Comparison of ENCODE assay signal across 30 cellular contexts in the genomic region with DNA sequence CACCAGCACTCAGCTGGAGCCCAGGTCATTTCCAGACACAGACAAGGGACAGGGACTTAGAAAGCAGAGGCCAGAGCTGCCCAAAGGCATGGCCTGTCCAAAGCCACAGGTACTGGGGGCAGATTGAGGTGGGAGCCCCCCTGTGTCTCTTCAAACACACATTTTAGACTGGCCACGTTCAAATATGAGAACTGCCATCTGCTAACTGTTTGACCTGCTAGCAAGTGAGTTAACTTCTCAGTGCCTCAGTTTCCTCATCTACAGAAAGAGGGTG. TPM values are rescaled to one million over a fixed set of nuclear protein-coding genes. Genes with fewer than 3 reads are reported as not detected.
DNase-seq lines count a peak whose midpoint lies in the region; ATAC-seq and TF ChIP-seq lines count a peak whose summit lies in the region.
"Had no signal": no experiment of that assay in that cellular context is flagged by ENCODE, and none has a peak within 500 bp of the region (broad histone marks: within the 10 kb centered on the region; RNA-seq: fewer than 3 reads in every experiment).

No MANE protein-coding gene starts in this region.

- no peaks in the 10 kb centered on the region for H3K9me3 ChIP-seq in HEK293 (ENCODE audit: control insufficient read depth, insufficient read depth, low read depth, low read length)
- H3K9me3 ChIP-seq in OCI-LY7 (ENCODE audit: low read length): no peaks in the 10 kb centered on the region
- H3K9me3 ChIP-seq in endodermal cell (ENCODE audit: control insufficient read depth, low read length): no peaks in the 10 kb centered on the region
- H3K9me3 ChIP-seq: BE2C, pancreas, testis had no signal

- H3K36me3 ChIP-seq in HEK293 (ENCODE audit: control insufficient read depth in 2 of 2, insufficient read depth in 1 of 2, low read length in 2 of 2) (no peaks in the 10 kb centered on the region), OCI-LY7 (ENCODE audit: insufficient read depth, low read length) (no peaks in the 10 kb centered on the region), endodermal cell (ENCODE audit: control insufficient read depth, insufficient read depth, low read length) (peaks cover 39% of the 10 kb centered on the region), rectal smooth muscle tissue (ENCODE audit: control insufficient read depth, insufficient read depth, low read length) (no peaks in the 10 kb centered on the region)
- H3K36me3 ChIP-seq: BE2C, pancreas had no signal

- BruUV-seq in OCI-LY7 (replicated peaks; lab: Mats Ljungman, UMichigan): no TSS peak

- TF ChIP-seq CTCF in HEK293 (tag by site-specific recombination; IDR thresholded peaks at IDR 0.05): no peak
- no peak for TF ChIP-seq CTCF in OCI-LY7 (conservative IDR thresholded peaks at IDR 0.05; ENCODE audit: low read length)
- TF ChIP-seq CTCF in endodermal cell (conservative IDR thresholded peaks at IDR 0.05): no peak

- 83 to 85% methylated on average over 1 of the region's 1 CpG for WGBS in endodermal cell (ENCODE audit: insufficient coverage in 1 of 2, insufficient read length in 1 of 2), 2 experiments

- POLR2A ChIA-PET in HEK293 (lab: Yijun Ruan, JAX): interaction anchor here (2.2 kb wide), 1 partner anchor 19 kb away, joined by 13 read pairs; the partner anchor contains the start of gene PYCR2
- POLR2A ChIA-PET in OCI-LY7 (lab: Charles Lee): interaction anchor here (1.4 to 7.9 kb wide), 5 partner anchors 9 to 162 kb away, joined by 4 to 83 read pairs (median 7); partner anchors contain the start of gene PYCR2

- intact Hi-C loops in OCI-LY7 (cut with micrococcal nuclease; ENCODE audit: unreplicated experiment): loop anchor here (1.0 to 5.0 kb wide), 3 partner anchors 18 to 515 kb away; partner anchors contain the start of genes LBR, PYCR2 and TMEM63A

- H3K9me2 ChIP-seq in OCI-LY7 (ENCODE audit: insufficient read depth, low read length): no peaks in the 10 kb centered on the region

- H3K4me3 Mint-ChIP-seq in endodermal cell: peak overlapping the region; percentile 69
- H3K4me3 Mint-ChIP-seq in activated T-helper 17 cell treated with anti-CD3 and anti-CD28 coated beads, Interleukin-2, amount 50 U/mL, for 72 hours: no peak overlapping the region
- H3K4me3 Mint-ChIP-seq in activated T-cell treated with anti-CD3 and anti-CD28 coated beads, Interleukin-2, amount 50 U/mL, for 24 hours: no peak overlapping the region
- H3K4me3 Mint-ChIP-seq: activated naive CD8-positive, alpha-beta T cell treated with anti-CD3 and anti-CD28 coated beads, Interleukin-2, amount 10 ng/mL, durations not matched to agents 7 days and 5 days; CD8-positive, alpha-beta T cell; H9; natural killer cell treated with Interleukin-12 subunit alpha and Interleukin-12 subunit beta and Interleukin-15 and Interleukin-18, amount 100 ng/mL, for 72 hours; stimulated activated naive CD8-positive, alpha-beta T cell treated with anti-CD3 and anti-CD28 coated beads, Interleukin-15, Interleukin-2, amounts not matched to agents 100 ng/mL and 50 ng/mL, for 24 hours; T-helper 1 cell treated with Interleukin-12 subunit alpha and Interleukin-12 subunit beta and Interleukin-4 antibody, amounts not matched to agents 30 μg/mL and 1 μg/mL, for 36 hours had no signal

- H3K4me1 Mint-ChIP-seq in endodermal cell: peaks cover 48% of the 10 kb centered on the region
- no peaks in the 10 kb centered on the region for H3K4me1 Mint-ChIP-seq in activated T-helper 17 cell treated with anti-CD3 and anti-CD28 coated beads, Interleukin-2, amount 50 U/mL, for 72 hours
- H3K4me1 Mint-ChIP-seq in activated T-cell treated with anti-CD3 and anti-CD28 coated beads, Interleukin-2, amount 50 U/mL, for 24 hours (ENCODE audit: low read depth): peaks cover 13% of the 10 kb centered on the region

- no peaks in the 10 kb centered on the region for H3K27me3 Mint-ChIP-seq in endodermal cell (ENCODE audit: insufficient read depth)
- H3K27me3 Mint-ChIP-seq in activated T-helper 17 cell treated with anti-CD3 and anti-CD28 coated beads, Interleukin-2, amount 50 U/mL, for 72 hours: peaks cover 4% of the 10 kb centered on the region
- peaks cover 5% of the 10 kb centered on the region for H3K27me3 Mint-ChIP-seq in activated T-cell treated with anti-CD3 and anti-CD28 coated beads, Interleukin-2, amount 50 U/mL, for 24 hours
- H3K27me3 Mint-ChIP-seq: natural killer cell treated with Interleukin-12 subunit alpha and Interleukin-12 subunit beta and Interleukin-15 and Interleukin-18, amount 100 ng/mL, for 72 hours; stimulated activated naive CD8-positive, alpha-beta T cell treated with anti-CD3 and anti-CD28 coated beads, Interleukin-15, Interleukin-2, amounts not matched to agents 100 ng/mL and 50 ng/mL, for 24 hours had no signal

- H3K27me3 ChIP-seq in endodermal cell (ENCODE audit: control insufficient read depth, insufficient read depth, low read length, poor library complexity, severe bottlenecking): no peaks in the 10 kb centered on the region
- no peaks in the 10 kb centered on the region for H3K27me3 ChIP-seq in rectal smooth muscle tissue (ENCODE audit: control insufficient read depth, insufficient read depth, low read length)
- H3K27me3 ChIP-seq: BE2C, pancreas, testis had no signal

- H3K9ac ChIP-seq in endodermal cell (ENCODE audit: extremely low read depth, low read length, poor library complexity, severe bottlenecking) (peak overlapping the region; percentile 96), rectal smooth muscle tissue (ENCODE audit: low read length) (no peak overlapping the region)

- no peaks in the 10 kb centered on the region for H3K9me3 Mint-ChIP-seq in endodermal cell
- H3K9me3 Mint-ChIP-seq in activated T-helper 17 cell treated with anti-CD3 and anti-CD28 coated beads, Interleukin-2, amount 50 U/mL, for 72 hours: no peaks in the 10 kb centered on the region
- no peaks in the 10 kb centered on the region for H3K9me3 Mint-ChIP-seq in activated T-cell treated with anti-CD3 and anti-CD28 coated beads, Interleukin-2, amount 50 U/mL, for 24 hours
- H3K9me3 Mint-ChIP-seq: activated naive CD8-positive, alpha-beta T cell treated with anti-CD3 and anti-CD28 coated beads, Interleukin-2, amount 10 ng/mL, durations not matched to agents 7 days and 5 days; CD8-positive, alpha-beta T cell; H9; natural killer cell treated with Interleukin-12 subunit alpha and Interleukin-12 subunit beta and Interleukin-15 and Interleukin-18, amount 100 ng/mL, for 72 hours; stimulated activated naive CD8-positive, alpha-beta T cell treated with anti-CD3 and anti-CD28 coated beads, Interleukin-15, Interleukin-2, amounts not matched to agents 100 ng/mL and 50 ng/mL, for 24 hours; T-helper 1 cell treated with Interleukin-12 subunit alpha and Interleukin-12 subunit beta and Interleukin-4 antibody, amounts not matched to agents 30 μg/mL and 1 μg/mL, for 36 hours had no signal

- peaks cover 12% of the 10 kb centered on the region for H3K36me3 Mint-ChIP-seq in endodermal cell (ENCODE audit: low read depth)
- H3K36me3 Mint-ChIP-seq in activated T-helper 17 cell treated with anti-CD3 and anti-CD28 coated beads, Interleukin-2, amount 50 U/mL, for 72 hours (ENCODE audit: low read depth): no peaks in the 10 kb centered on the region
- H3K36me3 Mint-ChIP-seq in activated T-cell treated with anti-CD3 and anti-CD28 coated beads, Interleukin-2, amount 50 U/mL, for 24 hours (ENCODE audit: low read depth): no peaks in the 10 kb centered on the region
- H3K36me3 Mint-ChIP-seq: activated naive CD8-positive, alpha-beta T cell treated with anti-CD3 and anti-CD28 coated beads, Interleukin-2, amount 10 ng/mL, durations not matched to agents 7 days and 5 days; CD8-positive, alpha-beta T cell; natural killer cell treated with Interleukin-12 subunit alpha and Interleukin-12 subunit beta and Interleukin-15 and Interleukin-18, amount 100 ng/mL, for 72 hours had no signal

- H3K4me3 ChIP-seq in HEK293 (ENCODE audit: low read depth, low read length) (no peak overlapping the region), OCI-LY7 (ENCODE audit: low read depth, low read length, poor library complexity, severe bottlenecking) (peak overlapping the region; percentile 45), endodermal cell (ENCODE audit: low read length) (peak overlapping the region; percentile 88), rectal smooth muscle tissue (ENCODE audit: low read length) (no peak overlapping the region)
- H3K4me3 ChIP-seq: pancreas, SK-N-MC, testis had no signal

- DNase-seq in OCI-LY7 (ENCODE audit: low spot score): no peak
- DNase-seq in endodermal cell: no peak
- DNase-seq in activated T-cell treated with anti-CD3 and anti-CD28 coated beads, Interleukin-2, amount 50 U/mL, for 24 hours: no peak
- DNase-seq: activated CD4-positive, alpha-beta T cell treated with anti-CD3 and anti-CD28 coated beads, Interleukin-2, amount 50 U/mL, for 1 hour; activated CD4-positive, CD25-positive, alpha-beta regulatory T cell; activated gamma-delta T cell; activated naive CD8-positive, alpha-beta T cell treated with anti-CD3 and anti-CD28 coated beads, Interleukin-2, amount 10 ng/mL, durations not matched to agents 7 days and 5 days; activated T-cell treated with anti-CD3 and anti-CD28 coated beads, Interleukin-2, amount 50 U/mL, for 1 hour; BE2C; CD8-positive, alpha-beta T cell; head of caudate nucleus; kidney glomerular epithelial cell; NCI-H446; pancreas; small intestine; stimulated activated CD4-positive, alpha-beta T cell treated with anti-CD3 and anti-CD28 coated beads, Interleukin-1b, Interleukin-23, amount 100 ng/mL, for 48 hours had no signal

- H2AFZ ChIP-seq in OCI-LY7 (ENCODE audit: low read length): peak overlapping the region; percentile 57; the same call in 1 of the 2 replicates

- peak overlapping the region; percentile 92 for H3K27ac Mint-ChIP-seq in endodermal cell
- H3K27ac Mint-ChIP-seq in activated T-helper 17 cell treated with anti-CD3 and anti-CD28 coated beads, Interleukin-2, amount 50 U/mL, for 72 hours: no peak overlapping the region
- no peak overlapping the region for H3K27ac Mint-ChIP-seq in activated T-cell treated with anti-CD3 and anti-CD28 coated beads, Interleukin-2, amount 50 U/mL, for 24 hours
- H3K27ac Mint-ChIP-seq: activated naive CD8-positive, alpha-beta T cell treated with anti-CD3 and anti-CD28 coated beads, Interleukin-2, amount 10 ng/mL, durations not matched to agents 7 days and 5 days; CD8-positive, alpha-beta T cell; natural killer cell treated with Interleukin-12 subunit alpha and Interleukin-12 subunit beta and Interleukin-15 and Interleukin-18, amount 100 ng/mL, for 72 hours; stimulated activated naive CD8-positive, alpha-beta T cell treated with anti-CD3 and anti-CD28 coated beads, Interleukin-15, Interleukin-2, amounts not matched to agents 100 ng/mL and 50 ng/mL, for 24 hours; T-helper 1 cell treated with Interleukin-12 subunit alpha and Interleukin-12 subunit beta and Interleukin-4 antibody, amounts not matched to agents 30 μg/mL and 1 μg/mL, for 36 hours had no signal

- CTCF ChIA-PET in HEK293 (lab: Yijun Ruan, JAX) (interaction anchor here (0.7 to 3.1 kb wide), 2 partner anchors 20 to 487 kb away, joined by 3 to 18 read pairs; no protein-coding TSS in a partner anchor), OCI-LY7 (lab: Charles Lee; ENCODE audit: unreplicated experiment) (interaction anchor here (0.7 kb wide), 1 partner anchor 17 kb away, joined by 4 read pairs; no protein-coding TSS in a partner anchor)

- peak overlapping the region; percentile 76 for H3K4me2 ChIP-seq in OCI-LY7 (ENCODE audit: low read length)

- no peaks in the 10 kb centered on the region for H3K79me2 ChIP-seq in OCI-LY7 (ENCODE audit: insufficient read depth, low read depth, low read length)

- no peaks in the 10 kb centered on the region for H3K4me1 ChIP-seq in HEK293 (ENCODE audit: control insufficient read depth, insufficient read depth, low read length)
- peaks cover 77% of the 10 kb centered on the region for H3K4me1 ChIP-seq in OCI-LY7 (ENCODE audit: insufficient read depth, low read length, poor library complexity, severe bottlenecking)
- H3K4me1 ChIP-seq in endodermal cell (ENCODE audit: control insufficient read depth, insufficient read depth, low read length): peaks cover 34% of the 10 kb centered on the region
- H3K4me1 ChIP-seq in rectal smooth muscle tissue (ENCODE audit: control insufficient read depth, insufficient read depth, low read length): peaks cover 14% of the 10 kb centered on the region
- H3K4me1 ChIP-seq: BE2C, pancreas had no signal

- H3K27ac ChIP-seq in HEK293 (ENCODE audit: extremely low read depth, low read depth, low read length) (no peak overlapping the region), OCI-LY7 (ENCODE audit: low read depth, low read length, poor library complexity, severe bottlenecking) (peak overlapping the region; percentile 95), endodermal cell (ENCODE audit: low read depth, low read length) (peak overlapping the region; percentile 3), rectal smooth muscle tissue (ENCODE audit: low read depth, low read length) (peak overlapping the region; percentile 49)
- H3K27ac ChIP-seq: pancreas, SK-N-MC had no signal

- no peak for ATAC-seq in activated T-helper 17 cell treated with anti-CD3 and anti-CD28 coated beads, Interleukin-2, amount 50 U/mL, for 72 hours (replicated peaks)
- no peak for ATAC-seq in GM18519 (IDR thresholded peaks at IDR 0.05; ENCODE audit: low FRiP score, unreplicated experiment)
- ATAC-seq: CD8-positive, alpha-beta T cell; esophagus mucosa; natural killer cell treated with Interleukin-12 subunit alpha and Interleukin-12 subunit beta and Interleukin-15 and Interleukin-18, amount 100 ng/mL, for 72 hours; pancreas had no signal

- H4K20me1 ChIP-seq in OCI-LY7 (ENCODE audit: insufficient read depth, low read length): no peaks in the 10 kb centered on the region

RNA-seq across cellular contexts. Expression of gene LEFTY2, which starts 0.9 kb away (rescaled TPM):
- total RNA-seq in OCI-LY7 (2014; rRNA removed; shearing (Covaris generic)): 3.8 and 4.8 TPM in 2 replicates
- total RNA-seq in OCI-LY7 (2022): 4.3 and 7.3 TPM in 2 replicates
- 100 to 1,000 TPM; 272 to 938 TPM for total RNA-seq in endodermal cell
- 318 TPM for polyA plus RNA-seq in endodermal cell (2013, experiment 1 of 2)
- polyA plus RNA-seq in endodermal cell (2013, experiment 2 of 2): 376 TPM
- not detected for total RNA-seq in activated T-helper 17 cell treated with anti-CD3 and anti-CD28 coated beads, Interleukin-2, amount 50 U/mL, for 72 hours
- total RNA-seq: activated naive CD8-positive, alpha-beta T cell treated with anti-CD3 and anti-CD28 coated beads, Interleukin-2, amount 10 ng/mL, durations not matched to agents 7 days and 5 days; CD8-positive, alpha-beta T cell; Daoy; esophagus mucosa; lung microvascular endothelial cell; natural killer cell treated with Interleukin-12 subunit alpha and Interleukin-12 subunit beta and Interleukin-15 and Interleukin-18, amount 100 ng/mL, for 72 hours had no signal

RNA-seq across cellular contexts. Expression of gene PYCR2, which starts 17.8 kb away (rescaled TPM):
- 120 and 136 TPM in 2 replicates for total RNA-seq in OCI-LY7 (2014; rRNA removed; shearing (Covaris generic))
- total RNA-seq in OCI-LY7 (2022) (153 and 181 TPM in 2 replicates), endodermal cell (100 to 1,000 TPM in 1 of 2 donors, 10 to 100 TPM in 1; 94.5 to 101 TPM)
- 74.6 TPM for polyA plus RNA-seq in endodermal cell (2013, experiment 1 of 2)
- 71.4 TPM for polyA plus RNA-seq in endodermal cell (2013, experiment 2 of 2)
- 100 to 1,000 TPM in 1 of 2 donors, 10 to 100 TPM in 1; 63.2 to 105 TPM for total RNA-seq in activated T-helper 17 cell treated with anti-CD3 and anti-CD28 coated beads, Interleukin-2, amount 50 U/mL, for 72 hours

RNA-seq across cellular contexts. Expression of gene LEFTY1, which starts 52.9 kb away (rescaled TPM):
- 0.09 TPM in 1 of 2 replicates, not detected in the other for total RNA-seq in OCI-LY7 (2014; rRNA removed; shearing (Covaris generic))
- total RNA-seq in OCI-LY7 (2022): 0.44 and 1.0 TPM in 2 replicates
- 100 to 1,000 TPM in 1 of 2 donors, 10 to 100 TPM in 1; 76.0 to 660 TPM for total RNA-seq in endodermal cell
- polyA plus RNA-seq in endodermal cell (2013, experiment 1 of 2): 184 TPM
- 274 TPM for polyA plus RNA-seq in endodermal cell (2013, experiment 2 of 2)
- total RNA-seq in activated T-helper 17 cell treated with anti-CD3 and anti-CD28 coated beads, Interleukin-2, amount 50 U/mL, for 72 hours: not detected
- total RNA-seq: CD8-positive, alpha-beta T cell; Daoy; esophagus mucosa; fibroblast of villous mesenchyme; lung microvascular endothelial cell; natural killer cell treated with Interleukin-12 subunit alpha and Interleukin-12 subunit beta and Interleukin-15 and Interleukin-18, amount 100 ng/mL, for 72 hours had no signal

RNA-seq across cellular contexts. Expression of gene SDE2, which starts 57.3 kb away (rescaled TPM):
- 18.2 and 22.0 TPM in 2 replicates for total RNA-seq in OCI-LY7 (2014; rRNA removed; shearing (Covaris generic))
- total RNA-seq in OCI-LY7 (2022) (25.0 and 25.4 TPM in 2 replicates), endodermal cell (10 to 100 TPM; 19.0 to 21.6 TPM)
- 13.3 TPM for polyA plus RNA-seq in endodermal cell (2013, experiment 1 of 2)
- polyA plus RNA-seq in endodermal cell (2013, experiment 2 of 2): 12.3 TPM
- 10 to 100 TPM; 16.1 to 18.0 TPM for total RNA-seq in activated T-helper 17 cell treated with anti-CD3 and anti-CD28 coated beads, Interleukin-2, amount 50 U/mL, for 72 hours

RNA-seq across cellular contexts. Expression of gene TMEM63A, which starts 59.7 kb away (rescaled TPM):
- 20.9 and 21.0 TPM in 2 replicates for total RNA-seq in OCI-LY7 (2014; rRNA removed; shearing (Covaris generic))
- 46.5 and 53.3 TPM in 2 replicates for total RNA-seq in OCI-LY7 (2022)
- 100 to 1,000 TPM; 194 to 232 TPM for total RNA-seq in endodermal cell
- polyA plus RNA-seq in endodermal cell (2013, experiment 1 of 2): 34.7 TPM
- polyA plus RNA-seq in endodermal cell (2013, experiment 2 of 2): 38.8 TPM
- 100 to 1,000 TPM in 1 of 2 donors, 10 to 100 TPM in 1; 74.9 to 242 TPM for total RNA-seq in activated T-helper 17 cell treated with anti-CD3 and anti-CD28 coated beads, Interleukin-2, amount 50 U/mL, for 72 hours

Comparison
In these comparisons a context has a peak if more than half of its experiments do, and no peak if none do; other contexts are left out.
1. H3K4me3 ChIP-seq: peak in OCI-LY7 (single experiment) and endodermal cell (single experiment); none in HEK293 (single experiment) and rectal smooth muscle tissue (single experiment).
2. RNA of gene LEFTY2, which starts 0.9 kb away (total RNA-seq): 272 to 938 TPM in endodermal cell; 3.8 to 7.3 TPM in OCI-LY7 and not detected in activated T-helper 17 cell treated with anti-CD3 and anti-CD28 coated beads, Interleukin-2, amount 50 U/mL, for 72 hours; every median in the first group is over 10 times any median in the second.
3. RNA of gene LEFTY1, which starts 52.9 kb away (total RNA-seq): 76.0 to 660 TPM in endodermal cell; 0.09 to 1.0 TPM in OCI-LY7 and not detected in activated T-helper 17 cell treated with anti-CD3 and anti-CD28 coated beads, Interleukin-2, amount 50 U/mL, for 72 hours; every median in the first group is over 10 times any median in the second.